8 cellular contexts compared by ENCODE assay signal in genomic region chr15:68578175-68578959, GRCh38. TPM values are rescaled to one million over a fixed set of nuclear protein-coding genes. Genes with fewer than 3 reads are reported as not detected.
A peak's percentile ranks its signal among the peaks of the same experiment; 100 is the strongest.
DNase-seq lines count a peak whose midpoint lies in the region; ATAC-seq and TF ChIP-seq lines count a peak whose summit lies in the region.

No MANE protein-coding gene starts in this region.

- TF ChIP-seq CTCF in heart left ventricle (IDR thresholded peaks at IDR 0.05), result peak; percentile 34 to 81 (median 68)

- peak overlapping the region; percentile 60 to 93 (median 80) for H3K27ac ChIP-seq in heart left ventricle

- DNase-seq in activated T-cell treated with anti-CD3 and anti-CD28 coated beads for 48 hours (ENCODE audit: low read depth), result peak; percentile 34
- no peak for DNase-seq in activated T-cell treated with anti-CD3 and anti-CD28 coated beads for 4 hours
- DNase-seq in NOMO-1 treated with DMSO at 0.1 percent for 48 hours (lab: John Stamatoyannopoulos, UW; ENCODE audit: unreplicated experiment), result peak; percentile 29
- peak; percentile 5 for DNase-seq in amniotic stem cell (lab: John Stamatoyannopoulos, UW)
- peak; percentile 77 to 88 (median 80) for DNase-seq in heart left ventricle
- peak; percentile 70 for DNase-seq in occipital lobe (lab: John Stamatoyannopoulos, UW)
- DNase-seq in GM19240 (ENCODE audit: insufficient read length, low spot score), result no peak

- ATAC-seq in heart left ventricle (peak; percentile 32 to 86 (median 80)), HG03159 (IDR thresholded peaks at IDR 0.05; ENCODE audit: unreplicated experiment) (no peak)

- 0 to 3% (median 1%) methylated on average over 23 to 78 of the region's 78 CpGs for WGBS in heart left ventricle, 4 donors

- H3K9me3 ChIP-seq in heart left ventricle, result no peaks in the 10 kb centered on the region

- H3K4me3 ChIP-seq in heart left ventricle, result peak overlapping the region; percentile 42 to 93 (median 69)

- peak in 1 of 2 donors; percentile 27 for TF ChIP-seq POLR2A in heart left ventricle (IDR thresholded peaks at IDR 0.05)

- H3K4me1 ChIP-seq in heart left ventricle, result peaks cover 0 to 34% (median 18%) of the 10 kb centered on the region in 12 donors

- peaks cover 0 to 25% (median 0%) of the 10 kb centered on the region in 9 donors for H3K27me3 ChIP-seq in heart left ventricle

- intact Hi-C loops in heart left ventricle (cut with DNase I), result loop anchor here in 7 of 10 donors (1.0 to 5.0 kb wide), 5 partner anchors 30 to 154 kb away; no protein-coding TSS in a partner anchor

- no peaks in the 10 kb centered on the region for H3K36me3 ChIP-seq in heart left ventricle

RNA-seq across cellular contexts. Expression of gene CORO2B, which starts 0.4 kb away (rescaled TPM):
- total RNA-seq in heart left ventricle (1 to 10 TPM; 3.0 to 9.1 (median 5.0) TPM), occipital lobe (19.8 TPM)
- 1 to 10 TPM; 3.3 to 7.2 TPM for polyA plus RNA-seq in heart left ventricle

Comparison
In these comparisons a context has a peak if more than half of its experiments do, and no peak if none do; other contexts are left out.
1. DNase-seq: peak in activated T-cell treated with anti-CD3 and anti-CD28 coated beads for 48 hours (single experiment), NOMO-1 treated with DMSO at 0.1 percent for 48 hours (single experiment), amniotic stem cell (single experiment), heart left ventricle (5 of 5) and occipital lobe (single experiment); none in activated T-cell treated with anti-CD3 and anti-CD28 coated beads for 4 hours (single experiment) and GM19240 (single experiment).